8 cellular contexts compared by ENCODE assay signal in the genomic region with DNA sequence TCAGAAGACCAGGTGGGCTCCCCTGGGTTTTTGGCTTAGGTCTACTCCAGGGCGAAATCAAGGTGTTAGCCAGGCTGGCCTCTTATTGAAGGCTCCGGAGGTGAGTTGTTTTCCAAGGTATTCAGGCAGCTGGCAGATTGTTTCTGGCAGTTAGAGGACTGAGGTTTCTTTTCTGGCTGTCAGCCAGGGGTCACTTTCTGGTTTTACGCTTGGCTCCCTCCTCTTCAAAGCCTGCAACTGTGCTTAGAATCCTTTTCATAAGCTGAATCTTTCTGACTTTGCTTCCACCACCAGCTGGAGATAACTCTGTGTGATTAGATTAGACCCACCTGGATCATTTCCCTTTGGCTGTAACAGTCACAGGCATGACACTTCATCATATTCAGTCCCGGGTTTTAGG. TPM values are rescaled to one million over a fixed set of nuclear protein-coding genes. Genes with fewer than 3 reads are reported as not detected.
DNase-seq lines count a peak whose midpoint lies in the region; ATAC-seq and TF ChIP-seq lines count a peak whose summit lies in the region.

No MANE protein-coding gene starts in this region.

- WGBS in SK-N-SH (ENCODE audit: low lambda C conversion rate), result 14% methylated on average over 4 of the region's 4 CpGs

- H3K4me3 ChIP-seq in SK-N-SH (ENCODE audit: low read depth in 2 of 2, low read length in 1 of 2) (no peak overlapping the region), muscle layer of duodenum (ENCODE audit: low read depth in 1 of 2, low read length in 2 of 2) (no peak overlapping the region)

- TF ChIP-seq EP300 in SK-N-SH (IDR thresholded peaks at IDR 0.05; ENCODE audit: borderline replicate concordance in 1 of 2, low read depth in 1 of 2, low read length in 1 of 2), result peak in 1 of 2 experiments; percentile 67; a peak in 1 of 4 replicates

- H3K27ac ChIP-seq in SK-N-SH (ENCODE audit: low read depth in 2 of 2, low read length in 1 of 2) (no peak overlapping the region), muscle layer of duodenum (ENCODE audit: low read length) (peak overlapping the region; percentile 56)

- H3K9me2 ChIP-seq in SK-N-SH, result no peaks in the 10 kb centered on the region

- peak; percentile 66 for ATAC-seq in GM18861 (IDR thresholded peaks at IDR 0.05; ENCODE audit: unreplicated experiment)
- ATAC-seq in GM18519 (IDR thresholded peaks at IDR 0.05; ENCODE audit: low FRiP score, unreplicated experiment), result no peak
- no peak for ATAC-seq in activated CD8-positive, alpha-beta memory T cell treated with anti-CD3 and anti-CD28 coated beads, Interleukin-2, amount 10 ng/mL, durations not matched to agents 7 days and 5 days

- peaks cover 9% of the 10 kb centered on the region for H3K4me1 Mint-ChIP-seq in activated CD8-positive, alpha-beta memory T cell treated with anti-CD3 and anti-CD28 coated beads, Interleukin-2, amount 10 ng/mL, durations not matched to agents 7 days and 5 days

- no peaks in the 10 kb centered on the region for H3K9me3 Mint-ChIP-seq in activated CD8-positive, alpha-beta memory T cell treated with anti-CD3 and anti-CD28 coated beads, Interleukin-2, amount 10 ng/mL, durations not matched to agents 7 days and 5 days (ENCODE audit: low read depth)

- CTCF ChIA-PET in SK-N-SH (lab: Yijun Ruan, JAX), result interaction anchor here (1.4 kb wide), 1 partner anchor 24 kb away, joined by 3 read pairs; the partner anchor contains the start of gene RFK
- CTCF ChIA-PET in activated CD8-positive, alpha-beta memory T cell treated with anti-CD3 and anti-CD28 coated beads, Interleukin-2, amount 10 ng/mL, durations not matched to agents 7 days and 5 days (lab: Charles Lee), result interaction anchor here (0.6 kb wide), 1 partner anchor 72 kb away, joined by 3 read pairs; no protein-coding TSS in a partner anchor

- TF ChIP-seq CTCF in SK-N-SH (IDR thresholded peaks at IDR 0.05), result no peak

- H2AFZ ChIP-seq in SK-N-SH (ENCODE audit: low read depth), result no peak overlapping the region

- no peaks in the 10 kb centered on the region for H3K36me3 ChIP-seq in SK-N-SH (replicated peaks in 1 of 2; ENCODE audit: control insufficient read depth in 1 of 2, insufficient read depth in 2 of 2, low read length in 1 of 2)
- H3K36me3 ChIP-seq in muscle layer of duodenum (ENCODE audit: control insufficient read depth in 1 of 2, insufficient read depth in 2 of 2, low read length in 2 of 2), result no peaks in the 10 kb centered on the region

- no peaks in the 10 kb centered on the region for H3F3A ChIP-seq in SK-N-SH (replicated peaks; ENCODE audit: insufficient read depth)

- no peak for TF ChIP-seq RAD21 in SK-N-SH (IDR thresholded peaks at IDR 0.05; ENCODE audit: low read length)

- POLR2A ChIA-PET in SK-N-SH (lab: Yijun Ruan, JAX), result no interaction called here

- no peaks in the 10 kb centered on the region for H4K20me1 ChIP-seq in SK-N-SH (ENCODE audit: insufficient read depth)

- H3K79me2 ChIP-seq in SK-N-SH (ENCODE audit: insufficient read depth), result no peaks in the 10 kb centered on the region

- peak; percentile 87 for DNase-seq in M059J (ENCODE audit: low read depth)
- peak; percentile 14 for DNase-seq in SK-N-SH
- DNase-seq in stimulated activated naive CD4-positive, alpha-beta T cell (lab: John Stamatoyannopoulos, UW), result no peak
- no peak for DNase-seq in activated CD8-positive, alpha-beta memory T cell treated with anti-CD3 and anti-CD28 coated beads, Interleukin-2, amount 10 ng/mL, durations not matched to agents 7 days and 5 days
- no peak for DNase-seq in KG1 (lab: John Stamatoyannopoulos, UW)

- H3K27ac Mint-ChIP-seq in activated CD8-positive, alpha-beta memory T cell treated with anti-CD3 and anti-CD28 coated beads, Interleukin-2, amount 10 ng/mL, durations not matched to agents 7 days and 5 days, result no peak overlapping the region

- H3K4me1 ChIP-seq in SK-N-SH (ENCODE audit: control insufficient read depth in 1 of 2, insufficient read depth in 2 of 2, low read depth in 1 of 2, low read length in 1 of 2) (peaks cover 4 to 5% of the 10 kb centered on the region in 2 experiments; a peak in 1 of 4 replicates), muscle layer of duodenum (ENCODE audit: control insufficient read depth in 1 of 2, insufficient read depth in 2 of 2, low read length in 2 of 2) (peaks cover 15 to 27% of the 10 kb centered on the region in 2 donors)

- no peak overlapping the region for H3K4me2 ChIP-seq in SK-N-SH

- no peak overlapping the region for H3K9ac ChIP-seq in SK-N-SH

- H3K27me3 Mint-ChIP-seq in activated CD8-positive, alpha-beta memory T cell treated with anti-CD3 and anti-CD28 coated beads, Interleukin-2, amount 10 ng/mL, durations not matched to agents 7 days and 5 days, result peaks cover 3% of the 10 kb centered on the region

- H3K4me3 Mint-ChIP-seq in activated CD8-positive, alpha-beta memory T cell treated with anti-CD3 and anti-CD28 coated beads, Interleukin-2, amount 10 ng/mL, durations not matched to agents 7 days and 5 days, result no peak overlapping the region

- H3K9me3 ChIP-seq in SK-N-SH (no peaks in the 10 kb centered on the region), muscle layer of duodenum (ENCODE audit: control insufficient read depth in 1 of 2, low read length in 2 of 2) (no peaks in the 10 kb centered on the region)

- no peaks in the 10 kb centered on the region for H3K36me3 Mint-ChIP-seq in activated CD8-positive, alpha-beta memory T cell treated with anti-CD3 and anti-CD28 coated beads, Interleukin-2, amount 10 ng/mL, durations not matched to agents 7 days and 5 days

- no peaks in the 10 kb centered on the region for H3K27me3 ChIP-seq in SK-N-SH (ENCODE audit: insufficient read depth)
- no peaks in the 10 kb centered on the region for H3K27me3 ChIP-seq in muscle layer of duodenum (ENCODE audit: low read depth, low read length)

TF ChIP-seq in SK-N-SH, 30 proteins besides CTCF, POLR2A, EP300 and RAD21 (continues in another document):
- TF ChIP-seq, protein P1, sequence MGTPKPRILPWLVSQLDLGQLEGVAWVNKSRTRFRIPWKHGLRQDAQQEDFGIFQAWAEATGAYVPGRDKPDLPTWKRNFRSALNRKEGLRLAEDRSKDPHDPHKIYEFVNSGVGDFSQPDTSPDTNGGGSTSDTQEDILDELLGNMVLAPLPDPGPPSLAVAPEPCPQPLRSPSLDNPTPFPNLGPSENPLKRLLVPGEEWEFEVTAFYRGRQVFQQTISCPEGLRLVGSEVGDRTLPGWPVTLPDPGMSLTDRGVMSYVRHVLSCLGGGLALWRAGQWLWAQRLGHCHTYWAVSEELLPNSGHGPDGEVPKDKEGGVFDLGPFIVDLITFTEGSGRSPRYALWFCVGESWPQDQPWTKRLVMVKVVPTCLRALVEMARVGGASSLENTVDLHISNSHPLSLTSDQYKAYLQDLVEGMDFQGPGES (IDR thresholded peaks at IDR 0.05; ENCODE audit: low read depth, low read length), result no peak
- TF ChIP-seq FOSL2 (IDR thresholded peaks at IDR 0.05; ENCODE audit: borderline replicate concordance, low read depth) (no peak), NFIC (IDR thresholded peaks at IDR 0.05; ENCODE audit: borderline replicate concordance) (peak; percentile 15; the same call in 1 of the 2 replicates), JUND (IDR thresholded peaks at IDR 0.05) (no peak), REST (IDR thresholded peaks at IDR 0.05; ENCODE audit: low read depth, low read length) (no peak), TEAD4 (IDR thresholded peaks at IDR 0.05; ENCODE audit: borderline replicate concordance, insufficient read depth) (no peak), MEF2A (IDR thresholded peaks at IDR 0.05; ENCODE audit: borderline replicate concordance, low read depth) (no peak), MXI1 (IDR thresholded peaks at IDR 0.05; ENCODE audit: low read depth, low read length) (no peak), RCOR1 (IDR thresholded peaks at IDR 0.05; ENCODE audit: low read length) (peak; percentile 69; the same call in 1 of the 2 replicates), RFX5 (IDR thresholded peaks at IDR 0.05; ENCODE audit: low read length) (no peak), EZH2phosphoT487 (IDR thresholded peaks at IDR 0.05; ENCODE audit: borderline replicate concordance, low read depth) (no peak)
- TF ChIP-seq, protein P2, sequence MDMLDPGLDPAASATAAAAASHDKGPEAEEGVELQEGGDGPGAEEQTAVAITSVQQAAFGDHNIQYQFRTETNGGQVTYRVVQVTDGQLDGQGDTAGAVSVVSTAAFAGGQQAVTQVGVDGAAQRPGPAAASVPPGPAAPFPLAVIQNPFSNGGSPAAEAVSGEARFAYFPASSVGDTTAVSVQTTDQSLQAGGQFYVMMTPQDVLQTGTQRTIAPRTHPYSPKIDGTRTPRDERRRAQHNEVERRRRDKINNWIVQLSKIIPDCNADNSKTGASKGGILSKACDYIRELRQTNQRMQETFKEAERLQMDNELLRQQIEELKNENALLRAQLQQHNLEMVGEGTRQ (IDR thresholded peaks at IDR 0.05; ENCODE audit: borderline replicate concordance, low read depth, low read length), result no peak

RNA-seq across cellular contexts. Expression of gene RFK, which starts 24.6 kb away (rescaled TPM):
- 37.6 and 42.7 TPM in 2 replicates for total RNA-seq in M059J (2014; rRNA removed; shearing (Covaris generic))
- 7.2 and 9.3 TPM in 2 replicates for polyA plus RNA-seq in SK-N-SH (2012; rRNA removed)
- polyA plus RNA-seq in SK-N-SH (2012; cell fraction: cytosol; rRNA removed), result 12.9 and 15.2 TPM in 2 replicates
- polyA plus RNA-seq in SK-N-SH (2012; cell fraction: nucleus; rRNA removed), result 1.8 and 3.0 TPM in 2 replicates
- total RNA-seq in activated CD8-positive, alpha-beta memory T cell treated with anti-CD3 and anti-CD28 coated beads, Interleukin-2, amount 10 ng/mL, durations not matched to agents 7 days and 5 days, result 10 to 100 TPM; 17.0 to 19.0 TPM

Comparison
In these comparisons a context has a peak if more than half of its experiments do, and no peak if none do; other contexts are left out.
1. DNase-seq: peak in M059J (single experiment) and SK-N-SH (single experiment); none in stimulated activated naive CD4-positive, alpha-beta T cell (0 of 6), activated CD8-positive, alpha-beta memory T cell treated with anti-CD3 and anti-CD28 coated beads, Interleukin-2, amount 10 ng/mL, durations not matched to agents 7 days and 5 days (single experiment) and KG1 (single experiment).